In the genomic region with DNA sequence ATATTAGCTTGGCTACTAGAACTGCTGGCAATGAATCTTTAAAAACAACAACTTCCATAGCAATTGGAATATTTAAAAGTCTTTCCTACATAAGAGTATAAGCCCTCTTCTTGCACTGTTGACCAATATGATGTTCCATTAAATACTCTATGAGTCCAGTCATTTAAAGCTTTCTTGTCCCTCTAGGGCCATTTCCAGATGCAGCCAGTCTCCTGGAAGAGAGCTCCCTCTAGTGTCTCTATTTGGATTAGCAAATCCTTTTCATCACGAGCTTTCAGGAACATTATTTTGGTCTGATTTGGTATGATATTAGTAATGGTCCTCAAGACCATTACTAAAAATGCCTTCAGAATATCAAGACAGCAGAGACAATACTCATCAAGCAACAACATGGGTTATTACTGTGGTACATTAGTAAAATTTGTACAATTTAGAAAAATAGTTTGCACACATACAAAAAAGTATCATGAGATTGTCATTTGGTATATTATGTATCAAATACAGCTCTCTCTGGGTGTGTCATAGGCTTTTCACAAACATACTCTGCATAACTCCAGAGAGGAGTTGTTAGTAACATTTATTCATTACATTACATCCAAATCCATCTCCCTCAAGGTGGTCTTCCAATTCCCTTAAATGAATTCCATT, we compare ENCODE assay signal across 8 cellular contexts.
DNase-seq lines count a peak whose midpoint lies in the region; ATAC-seq and TF ChIP-seq lines count a peak whose summit lies in the region.

No MANE protein-coding gene starts in this region.

- H3K4me3 ChIP-seq in WERI-Rb-1 (ENCODE audit: low read depth, low read length) = no peak overlapping the region
- no peak overlapping the region for H3K4me3 ChIP-seq in tibial nerve

- TF ChIP-seq POLR2A in tibial nerve (IDR thresholded peaks at IDR 0.05) = no peak

- peaks cover 3% of the 10 kb centered on the region for H3K9me3 ChIP-seq in WERI-Rb-1 (ENCODE audit: severe bottlenecking)
- no peaks in the 10 kb centered on the region for H3K9me3 ChIP-seq in tibial nerve

- TF ChIP-seq CTCF in WERI-Rb-1 (IDR thresholded peaks at IDR 0.05; ENCODE audit: low read depth, low read length) (peak; percentile 62), tibial nerve (IDR thresholded peaks at IDR 0.05) (peak; percentile 43 to 60 (median 45))

- DNase-seq in SIG-M5 treated with dmso at 0.1 percent for 504 hours (lab: John Stamatoyannopoulos, UW; ENCODE audit: unreplicated experiment) = peak; percentile 24
- DNase-seq in SIG-M5 (lab: John Stamatoyannopoulos, UW) = no peak
- DNase-seq in LHCN-M2 (ENCODE audit: low read depth) = peak; percentile 59
- DNase-seq in WERI-Rb-1 = no peak
- DNase-seq in iPS-NIHi11 (ENCODE audit: low spot score) = peak; percentile 39
- no peak for DNase-seq in tibial nerve (ENCODE audit: low spot score in 2 of 2)

- no peak overlapping the region for H3K27ac ChIP-seq in WERI-Rb-1
- H3K27ac ChIP-seq in tibial nerve = no peak overlapping the region

- no peak for ATAC-seq in HG03460 (IDR thresholded peaks at IDR 0.05; ENCODE audit: unreplicated experiment)
- ATAC-seq in HG02798 (IDR thresholded peaks at IDR 0.05; ENCODE audit: poor library complexity, unreplicated experiment) = no peak

- WGBS in tibial nerve, 2 donors = 18 to 29% methylated on average over 1 of the region's 1 CpG

- H3K27me3 ChIP-seq in WERI-Rb-1 (ENCODE audit: insufficient read depth, low read depth, severe bottlenecking) = no peaks in the 10 kb centered on the region
- no peaks in the 10 kb centered on the region for H3K27me3 ChIP-seq in tibial nerve

- H3K36me3 ChIP-seq in WERI-Rb-1 (no peaks in the 10 kb centered on the region), tibial nerve (peaks cover 0 to 3% (median 0%) of the 10 kb centered on the region in 3 donors)

- H3K4me1 ChIP-seq in tibial nerve = no peaks in the 10 kb centered on the region

- no peak for TF ChIP-seq EP300 in tibial nerve (IDR thresholded peaks at IDR 0.05)

Comparison
In these comparisons a context has a peak if more than half of its experiments do, and no peak if none do; other contexts are left out.
1. DNase-seq: peak in SIG-M5 treated with dmso at 0.1 percent for 504 hours (single experiment), LHCN-M2 (single experiment) and iPS-NIHi11 (single experiment); none in SIG-M5 (single experiment), WERI-Rb-1 (single experiment) and tibial nerve (0 of 2).